Comparison of ENCODE assay signal across 1 cellular context in the genomic region with DNA sequence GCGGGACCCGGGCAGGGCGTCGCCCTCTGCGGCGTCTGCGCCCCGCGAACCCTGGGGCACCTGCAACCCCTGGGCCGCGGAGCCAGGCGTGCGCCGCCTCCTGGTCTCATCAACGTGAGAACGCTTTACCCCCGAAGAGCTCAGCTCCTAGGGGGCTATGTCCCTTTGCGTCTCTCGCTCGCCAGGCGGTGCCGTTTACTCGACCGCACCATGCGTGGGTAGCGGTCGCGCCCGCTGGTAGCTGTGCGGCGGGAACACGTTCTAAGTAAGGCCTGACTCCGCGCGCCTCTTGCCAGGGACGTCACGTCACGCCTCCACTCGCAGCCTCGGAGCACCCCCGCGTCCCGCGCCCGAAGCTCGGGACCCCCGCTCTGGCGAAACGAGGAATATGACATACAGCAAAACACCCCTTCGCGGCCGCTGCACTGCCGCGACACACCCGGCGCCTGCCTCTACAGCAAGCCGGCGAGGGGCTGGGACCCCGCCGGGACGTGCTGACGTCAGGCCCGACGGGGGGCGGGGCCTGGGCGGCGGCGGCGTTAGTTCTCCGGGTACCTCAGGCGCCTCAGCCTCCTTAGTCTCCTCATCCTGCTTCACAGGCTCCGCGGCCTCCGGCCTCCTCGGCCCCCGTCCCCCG.
TF ChIP-seq lines count a peak whose summit lies in the region.

A gene with protein sequence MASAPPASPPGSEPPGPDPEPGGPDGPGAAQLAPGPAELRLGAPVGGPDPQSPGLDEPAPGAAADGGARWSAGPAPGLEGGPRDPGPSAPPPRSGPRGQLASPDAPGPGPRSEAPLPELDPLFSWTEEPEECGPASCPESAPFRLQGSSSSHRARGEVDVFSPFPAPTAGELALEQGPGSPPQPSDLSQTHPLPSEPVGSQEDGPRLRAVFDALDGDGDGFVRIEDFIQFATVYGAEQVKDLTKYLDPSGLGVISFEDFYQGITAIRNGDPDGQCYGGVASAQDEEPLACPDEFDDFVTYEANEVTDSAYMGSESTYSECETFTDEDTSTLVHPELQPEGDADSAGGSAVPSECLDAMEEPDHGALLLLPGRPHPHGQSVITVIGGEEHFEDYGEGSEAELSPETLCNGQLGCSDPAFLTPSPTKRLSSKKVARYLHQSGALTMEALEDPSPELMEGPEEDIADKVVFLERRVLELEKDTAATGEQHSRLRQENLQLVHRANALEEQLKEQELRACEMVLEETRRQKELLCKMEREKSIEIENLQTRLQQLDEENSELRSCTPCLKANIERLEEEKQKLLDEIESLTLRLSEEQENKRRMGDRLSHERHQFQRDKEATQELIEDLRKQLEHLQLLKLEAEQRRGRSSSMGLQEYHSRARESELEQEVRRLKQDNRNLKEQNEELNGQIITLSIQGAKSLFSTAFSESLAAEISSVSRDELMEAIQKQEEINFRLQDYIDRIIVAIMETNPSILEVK (plus strand): TSS at position 568 of the 637 bp plus-strand sequence. CDS start 358 bp downstream, outside the sequence.

TF ChIP-seq in HepG2, 621 proteins besides CTCF, POLR2A, EP300 and RAD21 (continued from another document and continues in another):
- TF ChIP-seq, protein P1, sequence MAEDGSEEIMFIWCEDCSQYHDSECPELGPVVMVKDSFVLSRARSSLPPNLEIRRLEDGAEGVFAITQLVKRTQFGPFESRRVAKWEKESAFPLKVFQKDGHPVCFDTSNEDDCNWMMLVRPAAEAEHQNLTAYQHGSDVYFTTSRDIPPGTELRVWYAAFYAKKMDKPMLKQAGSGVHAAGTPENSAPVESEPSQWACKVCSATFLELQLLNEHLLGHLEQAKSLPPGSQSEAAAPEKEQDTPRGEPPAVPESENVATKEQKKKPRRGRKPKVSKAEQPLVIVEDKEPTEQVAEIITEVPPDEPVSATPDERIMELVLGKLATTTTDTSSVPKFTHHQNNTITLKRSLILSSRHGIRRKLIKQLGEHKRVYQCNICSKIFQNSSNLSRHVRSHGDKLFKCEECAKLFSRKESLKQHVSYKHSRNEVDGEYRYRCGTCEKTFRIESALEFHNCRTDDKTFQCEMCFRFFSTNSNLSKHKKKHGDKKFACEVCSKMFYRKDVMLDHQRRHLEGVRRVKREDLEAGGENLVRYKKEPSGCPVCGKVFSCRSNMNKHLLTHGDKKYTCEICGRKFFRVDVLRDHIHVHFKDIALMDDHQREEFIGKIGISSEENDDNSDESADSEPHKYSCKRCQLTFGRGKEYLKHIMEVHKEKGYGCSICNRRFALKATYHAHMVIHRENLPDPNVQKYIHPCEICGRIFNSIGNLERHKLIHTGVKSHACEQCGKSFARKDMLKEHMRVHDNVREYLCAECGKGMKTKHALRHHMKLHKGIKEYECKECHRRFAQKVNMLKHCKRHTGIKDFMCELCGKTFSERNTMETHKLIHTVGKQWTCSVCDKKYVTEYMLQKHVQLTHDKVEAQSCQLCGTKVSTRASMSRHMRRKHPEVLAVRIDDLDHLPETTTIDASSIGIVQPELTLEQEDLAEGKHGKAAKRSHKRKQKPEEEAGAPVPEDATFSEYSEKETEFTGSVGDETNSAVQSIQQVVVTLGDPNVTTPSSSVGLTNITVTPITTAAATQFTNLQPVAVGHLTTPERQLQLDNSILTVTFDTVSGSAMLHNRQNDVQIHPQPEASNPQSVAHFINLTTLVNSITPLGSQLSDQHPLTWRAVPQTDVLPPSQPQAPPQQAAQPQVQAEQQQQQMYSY (CRISPR knock-in tag; IDR thresholded peaks at IDR 0.05), result 0 out of 2 replicates have a peak, but pooled peaks have one; percentile 36
- TF ChIP-seq KDM3A (CRISPR knock-in tag; IDR thresholded peaks at IDR 0.05; ENCODE audit: low read depth), result peak; percentile 64; the same call in 1 of the 2 replicates
- TF ChIP-seq, protein P2, sequence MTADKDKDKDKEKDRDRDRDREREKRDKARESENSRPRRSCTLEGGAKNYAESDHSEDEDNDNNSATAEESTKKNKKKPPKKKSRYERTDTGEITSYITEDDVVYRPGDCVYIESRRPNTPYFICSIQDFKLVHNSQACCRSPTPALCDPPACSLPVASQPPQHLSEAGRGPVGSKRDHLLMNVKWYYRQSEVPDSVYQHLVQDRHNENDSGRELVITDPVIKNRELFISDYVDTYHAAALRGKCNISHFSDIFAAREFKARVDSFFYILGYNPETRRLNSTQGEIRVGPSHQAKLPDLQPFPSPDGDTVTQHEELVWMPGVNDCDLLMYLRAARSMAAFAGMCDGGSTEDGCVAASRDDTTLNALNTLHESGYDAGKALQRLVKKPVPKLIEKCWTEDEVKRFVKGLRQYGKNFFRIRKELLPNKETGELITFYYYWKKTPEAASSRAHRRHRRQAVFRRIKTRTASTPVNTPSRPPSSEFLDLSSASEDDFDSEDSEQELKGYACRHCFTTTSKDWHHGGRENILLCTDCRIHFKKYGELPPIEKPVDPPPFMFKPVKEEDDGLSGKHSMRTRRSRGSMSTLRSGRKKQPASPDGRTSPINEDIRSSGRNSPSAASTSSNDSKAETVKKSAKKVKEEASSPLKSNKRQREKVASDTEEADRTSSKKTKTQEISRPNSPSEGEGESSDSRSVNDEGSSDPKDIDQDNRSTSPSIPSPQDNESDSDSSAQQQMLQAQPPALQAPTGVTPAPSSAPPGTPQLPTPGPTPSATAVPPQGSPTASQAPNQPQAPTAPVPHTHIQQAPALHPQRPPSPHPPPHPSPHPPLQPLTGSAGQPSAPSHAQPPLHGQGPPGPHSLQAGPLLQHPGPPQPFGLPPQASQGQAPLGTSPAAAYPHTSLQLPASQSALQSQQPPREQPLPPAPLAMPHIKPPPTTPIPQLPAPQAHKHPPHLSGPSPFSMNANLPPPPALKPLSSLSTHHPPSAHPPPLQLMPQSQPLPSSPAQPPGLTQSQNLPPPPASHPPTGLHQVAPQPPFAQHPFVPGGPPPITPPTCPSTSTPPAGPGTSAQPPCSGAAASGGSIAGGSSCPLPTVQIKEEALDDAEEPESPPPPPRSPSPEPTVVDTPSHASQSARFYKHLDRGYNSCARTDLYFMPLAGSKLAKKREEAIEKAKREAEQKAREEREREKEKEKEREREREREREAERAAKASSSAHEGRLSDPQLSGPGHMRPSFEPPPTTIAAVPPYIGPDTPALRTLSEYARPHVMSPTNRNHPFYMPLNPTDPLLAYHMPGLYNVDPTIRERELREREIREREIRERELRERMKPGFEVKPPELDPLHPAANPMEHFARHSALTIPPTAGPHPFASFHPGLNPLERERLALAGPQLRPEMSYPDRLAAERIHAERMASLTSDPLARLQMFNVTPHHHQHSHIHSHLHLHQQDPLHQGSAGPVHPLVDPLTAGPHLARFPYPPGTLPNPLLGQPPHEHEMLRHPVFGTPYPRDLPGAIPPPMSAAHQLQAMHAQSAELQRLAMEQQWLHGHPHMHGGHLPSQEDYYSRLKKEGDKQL (CRISPR knock-in tag; IDR thresholded peaks at IDR 0.05; ENCODE audit: low read depth), result no peak
- TF ChIP-seq ZNF160 (CRISPR knock-in tag; IDR thresholded peaks at IDR 0.05), result peak; percentile 63; the same call in 1 of the 2 replicates
- peak; percentile 80; the same call in 1 of the 2 replicates for TF ChIP-seq ZNF256 (CRISPR knock-in tag; conservative IDR thresholded peaks at IDR 0.05)
- TF ChIP-seq PHF5A (CRISPR knock-in tag; IDR thresholded peaks at IDR 0.05; ENCODE audit: low read depth, unreplicated experiment), result no peak
- TF ChIP-seq ZNF224 (CRISPR knock-in tag; IDR thresholded peaks at IDR 0.05), result 0 out of 2 replicates have a peak, but pooled peaks have one; percentile 67
- TF ChIP-seq MAZ (IDR thresholded peaks at IDR 0.05; ENCODE audit: borderline replicate concordance, low read depth, low read length), result no peak
- peak; percentile 68; the same call in 1 of the 2 replicates for TF ChIP-seq MAZ (CRISPR knock-in tag; IDR thresholded peaks at IDR 0.05; ENCODE audit: low read depth)
- TF ChIP-seq BRD4 (CRISPR knock-in tag; IDR thresholded peaks at IDR 0.05), result no peak
- TF ChIP-seq, protein P3, sequence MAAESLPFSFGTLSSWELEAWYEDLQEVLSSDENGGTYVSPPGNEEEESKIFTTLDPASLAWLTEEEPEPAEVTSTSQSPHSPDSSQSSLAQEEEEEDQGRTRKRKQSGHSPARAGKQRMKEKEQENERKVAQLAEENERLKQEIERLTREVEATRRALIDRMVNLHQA (CRISPR knock-in tag; IDR thresholded peaks at IDR 0.05), result no peak
- no peak for TF ChIP-seq KDM6A (CRISPR knock-in tag; IDR thresholded peaks at IDR 0.05; ENCODE audit: low read depth)
- no peak for TF ChIP-seq ZNF207 (IDR thresholded peaks at IDR 0.05; ENCODE audit: borderline replicate concordance)
- TF ChIP-seq PAF1 (CRISPR knock-in tag; IDR thresholded peaks at IDR 0.05), result no peak
- TF ChIP-seq, protein P4, sequence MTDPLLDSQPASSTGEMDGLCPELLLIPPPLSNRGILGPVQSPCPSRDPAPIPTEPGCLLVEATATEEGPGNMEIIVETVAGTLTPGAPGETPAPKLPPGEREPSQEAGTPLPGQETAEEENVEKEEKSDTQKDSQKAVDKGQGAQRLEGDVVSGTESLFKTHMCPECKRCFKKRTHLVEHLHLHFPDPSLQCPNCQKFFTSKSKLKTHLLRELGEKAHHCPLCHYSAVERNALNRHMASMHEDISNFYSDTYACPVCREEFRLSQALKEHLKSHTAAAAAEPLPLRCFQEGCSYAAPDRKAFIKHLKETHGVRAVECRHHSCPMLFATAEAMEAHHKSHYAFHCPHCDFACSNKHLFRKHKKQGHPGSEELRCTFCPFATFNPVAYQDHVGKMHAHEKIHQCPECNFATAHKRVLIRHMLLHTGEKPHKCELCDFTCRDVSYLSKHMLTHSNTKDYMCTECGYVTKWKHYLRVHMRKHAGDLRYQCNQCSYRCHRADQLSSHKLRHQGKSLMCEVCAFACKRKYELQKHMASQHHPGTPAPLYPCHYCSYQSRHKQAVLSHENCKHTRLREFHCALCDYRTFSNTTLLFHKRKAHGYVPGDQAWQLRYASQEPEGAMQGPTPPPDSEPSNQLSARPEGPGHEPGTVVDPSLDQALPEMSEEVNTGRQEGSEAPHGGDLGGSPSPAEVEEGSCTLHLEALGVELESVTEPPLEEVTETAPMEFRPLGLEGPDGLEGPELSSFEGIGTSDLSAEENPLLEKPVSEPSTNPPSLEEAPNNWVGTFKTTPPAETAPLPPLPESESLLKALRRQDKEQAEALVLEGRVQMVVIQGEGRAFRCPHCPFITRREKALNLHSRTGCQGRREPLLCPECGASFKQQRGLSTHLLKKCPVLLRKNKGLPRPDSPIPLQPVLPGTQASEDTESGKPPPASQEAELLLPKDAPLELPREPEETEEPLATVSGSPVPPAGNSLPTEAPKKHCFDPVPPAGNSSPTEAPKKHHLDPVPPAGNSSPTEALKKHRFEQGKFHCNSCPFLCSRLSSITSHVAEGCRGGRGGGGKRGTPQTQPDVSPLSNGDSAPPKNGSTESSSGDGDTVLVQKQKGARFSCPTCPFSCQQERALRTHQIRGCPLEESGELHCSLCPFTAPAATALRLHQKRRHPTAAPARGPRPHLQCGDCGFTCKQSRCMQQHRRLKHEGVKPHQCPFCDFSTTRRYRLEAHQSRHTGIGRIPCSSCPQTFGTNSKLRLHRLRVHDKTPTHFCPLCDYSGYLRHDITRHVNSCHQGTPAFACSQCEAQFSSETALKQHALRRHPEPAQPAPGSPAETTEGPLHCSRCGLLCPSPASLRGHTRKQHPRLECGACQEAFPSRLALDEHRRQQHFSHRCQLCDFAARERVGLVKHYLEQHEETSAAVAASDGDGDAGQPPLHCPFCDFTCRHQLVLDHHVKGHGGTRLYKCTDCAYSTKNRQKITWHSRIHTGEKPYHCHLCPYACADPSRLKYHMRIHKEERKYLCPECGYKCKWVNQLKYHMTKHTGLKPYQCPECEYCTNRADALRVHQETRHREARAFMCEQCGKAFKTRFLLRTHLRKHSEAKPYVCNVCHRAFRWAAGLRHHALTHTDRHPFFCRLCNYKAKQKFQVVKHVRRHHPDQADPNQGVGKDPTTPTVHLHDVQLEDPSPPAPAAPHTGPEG (CRISPR knock-in tag; IDR thresholded peaks at IDR 0.05), result peak; percentile 89
- TF ChIP-seq GABPA (IDR thresholded peaks at IDR 0.05; ENCODE audit: low read depth, low read length), result no peak
- no peak for TF ChIP-seq GABPA (CRISPR knock-in tag; IDR thresholded peaks at IDR 0.05; ENCODE audit: low read depth)
- TF ChIP-seq MYC (CRISPR knock-in tag; IDR thresholded peaks at IDR 0.05; ENCODE audit: borderline replicate concordance), result peak; percentile 36
- TF ChIP-seq, protein P5, sequence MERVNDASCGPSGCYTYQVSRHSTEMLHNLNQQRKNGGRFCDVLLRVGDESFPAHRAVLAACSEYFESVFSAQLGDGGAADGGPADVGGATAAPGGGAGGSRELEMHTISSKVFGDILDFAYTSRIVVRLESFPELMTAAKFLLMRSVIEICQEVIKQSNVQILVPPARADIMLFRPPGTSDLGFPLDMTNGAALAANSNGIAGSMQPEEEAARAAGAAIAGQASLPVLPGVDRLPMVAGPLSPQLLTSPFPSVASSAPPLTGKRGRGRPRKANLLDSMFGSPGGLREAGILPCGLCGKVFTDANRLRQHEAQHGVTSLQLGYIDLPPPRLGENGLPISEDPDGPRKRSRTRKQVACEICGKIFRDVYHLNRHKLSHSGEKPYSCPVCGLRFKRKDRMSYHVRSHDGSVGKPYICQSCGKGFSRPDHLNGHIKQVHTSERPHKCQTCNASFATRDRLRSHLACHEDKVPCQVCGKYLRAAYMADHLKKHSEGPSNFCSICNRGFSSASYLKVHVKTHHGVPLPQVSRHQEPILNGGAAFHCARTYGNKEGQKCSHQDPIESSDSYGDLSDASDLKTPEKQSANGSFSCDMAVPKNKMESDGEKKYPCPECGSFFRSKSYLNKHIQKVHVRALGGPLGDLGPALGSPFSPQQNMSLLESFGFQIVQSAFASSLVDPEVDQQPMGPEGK (CRISPR knock-in tag; IDR thresholded peaks at IDR 0.05), result peak; percentile 43
- TF ChIP-seq ZNF496 (CRISPR knock-in tag; IDR thresholded peaks at IDR 0.05; ENCODE audit: insufficient replicate concordance), result no peak
- TF ChIP-seq, protein P6, sequence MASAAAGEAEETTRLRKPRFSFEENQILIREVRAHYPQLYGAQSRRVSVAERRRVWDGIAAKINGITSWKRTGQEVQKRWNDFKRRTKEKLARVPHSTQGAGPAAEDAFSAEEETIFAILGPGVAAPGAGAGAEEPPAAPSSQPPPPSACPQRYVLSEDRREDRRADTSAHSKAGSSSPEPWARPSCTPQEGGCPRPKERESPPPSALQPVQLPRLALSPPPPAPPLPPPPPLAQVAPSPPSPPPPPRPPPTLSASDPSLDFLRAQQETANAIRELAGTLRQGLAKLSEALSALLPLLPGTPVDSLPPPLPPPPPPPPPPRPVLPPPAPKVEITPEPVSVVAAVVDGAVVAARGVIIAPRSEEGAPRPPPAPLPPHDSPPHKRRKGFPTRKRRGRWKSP (CRISPR knock-in tag; IDR thresholded peaks at IDR 0.05), result peak; percentile 80; the same call in 1 of the 2 replicates
- TF ChIP-seq ZNF552 (CRISPR knock-in tag; IDR thresholded peaks at IDR 0.05; ENCODE audit: borderline replicate concordance), result no peak
- no peak for TF ChIP-seq NR2F1 (CRISPR knock-in tag; IDR thresholded peaks at IDR 0.05)
- TF ChIP-seq ZNF614 (CRISPR knock-in tag; IDR thresholded peaks at IDR 0.05; ENCODE audit: borderline replicate concordance), result no peak
- no peak for TF ChIP-seq ZNF3 (CRISPR knock-in tag; IDR thresholded peaks at IDR 0.05)
- TF ChIP-seq, protein P7, sequence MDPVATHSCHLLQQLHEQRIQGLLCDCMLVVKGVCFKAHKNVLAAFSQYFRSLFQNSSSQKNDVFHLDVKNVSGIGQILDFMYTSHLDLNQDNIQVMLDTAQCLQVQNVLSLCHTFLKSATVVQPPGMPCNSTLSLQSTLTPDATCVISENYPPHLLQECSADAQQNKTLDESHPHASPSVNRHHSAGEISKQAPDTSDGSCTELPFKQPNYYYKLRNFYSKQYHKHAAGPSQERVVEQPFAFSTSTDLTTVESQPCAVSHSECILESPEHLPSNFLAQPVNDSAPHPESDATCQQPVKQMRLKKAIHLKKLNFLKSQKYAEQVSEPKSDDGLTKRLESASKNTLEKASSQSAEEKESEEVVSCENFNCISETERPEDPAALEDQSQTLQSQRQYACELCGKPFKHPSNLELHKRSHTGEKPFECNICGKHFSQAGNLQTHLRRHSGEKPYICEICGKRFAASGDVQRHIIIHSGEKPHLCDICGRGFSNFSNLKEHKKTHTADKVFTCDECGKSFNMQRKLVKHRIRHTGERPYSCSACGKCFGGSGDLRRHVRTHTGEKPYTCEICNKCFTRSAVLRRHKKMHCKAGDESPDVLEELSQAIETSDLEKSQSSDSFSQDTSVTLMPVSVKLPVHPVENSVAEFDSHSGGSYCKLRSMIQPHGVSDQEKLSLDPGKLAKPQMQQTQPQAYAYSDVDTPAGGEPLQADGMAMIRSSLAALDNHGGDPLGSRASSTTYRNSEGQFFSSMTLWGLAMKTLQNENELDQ (CRISPR knock-in tag; IDR thresholded peaks at IDR 0.05; ENCODE audit: borderline replicate concordance), result no peak
